ENCODE assay signal across 4 cellular contexts in genomic region chr11:45625611-45626010, GRCh38. TPM values are rescaled to one million over a fixed set of nuclear protein-coding genes. Genes with fewer than 3 reads are reported as not detected.
"Had no signal": no experiment of that assay in that cellular context is flagged by ENCODE, and none has a peak within 500 bp of the region (broad histone marks: within the 10 kb centered on the region; RNA-seq: fewer than 3 reads in every experiment).

No MANE protein-coding gene starts in this region.

- DNase-seq: GDM1, GF-D8 had no signal

- ATAC-seq: GM12878 had no signal

- H3K4me3 ChIP-seq: GM12878 had no signal

RNA-seq across cellular contexts. Expression of gene CHST1, which starts 39.8 kb away (rescaled TPM):
- total RNA-seq: G401, GM12878 had no signal
